ENCODE assay signal across 10 cellular contexts in the genomic region with DNA sequence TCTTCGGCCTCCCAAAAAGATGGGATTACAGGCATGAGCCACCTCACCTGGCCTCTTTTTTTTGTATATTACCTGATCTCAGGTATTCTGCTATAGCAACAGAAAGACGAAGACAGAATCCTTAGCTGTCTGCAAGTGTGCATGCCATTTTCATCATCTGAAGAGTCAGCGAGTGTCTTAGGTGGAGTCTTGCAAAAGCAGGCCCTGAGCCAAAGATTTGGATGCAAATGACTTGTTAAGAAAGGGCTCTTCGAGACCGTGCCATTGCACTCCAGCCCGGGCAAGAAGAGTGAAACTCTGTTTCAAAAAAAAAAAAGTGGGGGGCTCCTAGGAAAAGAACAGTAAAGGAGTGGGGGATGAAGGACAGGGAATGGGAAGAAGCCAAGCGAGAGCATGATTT. TPM values are rescaled to one million over a fixed set of nuclear protein-coding genes. Genes with fewer than 3 reads are reported as not detected.
DNase-seq lines count a peak whose midpoint lies in the region; ATAC-seq and TF ChIP-seq lines count a peak whose summit lies in the region.
"Had no signal": no experiment of that assay in that cellular context is flagged by ENCODE, and none has a peak within 500 bp of the region (broad histone marks: within the 10 kb centered on the region; RNA-seq: fewer than 3 reads in every experiment).

No MANE protein-coding gene starts in this region.

- H2AFZ ChIP-seq in OCI-LY3 (ENCODE audit: low read depth, low read length), result no peak overlapping the region

- H3K36me3 Mint-ChIP-seq in CD8-positive, alpha-beta memory T cell, result peaks cover 0 to 19% (median 0%) of the 10 kb centered on the region in 3 donors
- H3K36me3 Mint-ChIP-seq in dendritic cell treated with granulocyte-macrophage colony-stimulating factor and Interleukin-4, amounts not matched to agents 40 ng/mL and 50 ng/mL, for 4 days (ENCODE audit: low read depth), result peaks cover 12% of the 10 kb centered on the region
- H3K36me3 Mint-ChIP-seq in neural crest cell (ENCODE audit: low read depth), result no peaks in the 10 kb centered on the region

- peak overlapping the region; percentile 90 for H3K9ac ChIP-seq in OCI-LY3 (ENCODE audit: low read length)

- peak overlapping the region; percentile 96 to 100 (median 99) for H3K27ac Mint-ChIP-seq in CD8-positive, alpha-beta memory T cell
- peak overlapping the region; percentile 98 for H3K27ac Mint-ChIP-seq in dendritic cell treated with granulocyte-macrophage colony-stimulating factor and Interleukin-4, amounts not matched to agents 40 ng/mL and 50 ng/mL, for 4 days
- H3K27ac Mint-ChIP-seq in neural crest cell (ENCODE audit: unreplicated experiment), result no peak overlapping the region

- H4K20me1 ChIP-seq in OCI-LY3 (ENCODE audit: insufficient read depth, low read length), result no peaks in the 10 kb centered on the region

- H3K27ac ChIP-seq in CD8-positive, alpha-beta memory T cell (ENCODE audit: low read depth, low read length), result peak overlapping the region; percentile 63
- peak overlapping the region; percentile 98 for H3K27ac ChIP-seq in OCI-LY3 (ENCODE audit: low read length)

- no peaks in the 10 kb centered on the region for H3K36me3 ChIP-seq in CD8-positive, alpha-beta memory T cell (ENCODE audit: insufficient read depth, low read length)
- no peaks in the 10 kb centered on the region for H3K36me3 ChIP-seq in OCI-LY3 (replicated peaks; ENCODE audit: low read depth, low read length)

- CTCF ChIA-PET in CD8-positive, alpha-beta memory T cell (lab: Charles Lee), result interaction anchor here (0.6 to 16.5 kb wide), 5 partner anchors 11 to 91 kb away, joined by 3 to 271 read pairs (median 82); a partner anchor contains a TSS

- H3K4me1 ChIP-seq in CD8-positive, alpha-beta memory T cell (ENCODE audit: insufficient read depth, low read length), result peaks cover 80% of the 10 kb centered on the region
- H3K4me1 ChIP-seq in OCI-LY3 (ENCODE audit: low read length), result peaks cover 75% of the 10 kb centered on the region

- intact Hi-C loops in dendritic cell treated with granulocyte-macrophage colony-stimulating factor and Interleukin-4, amounts not matched to agents 40 ng/mL and 50 ng/mL, for 4 days (cut with micrococcal nuclease), result no loop called here

- peak overlapping the region; percentile 88 for H3K4me2 ChIP-seq in OCI-LY3 (ENCODE audit: low read length)

- POLR2A ChIA-PET in CD8-positive, alpha-beta memory T cell (lab: Charles Lee), result interaction anchor here (0.6 to 14.5 kb wide), 9 partner anchors 10 to 144 kb away, joined by 3 to 728 read pairs (median 5); a partner anchor contains a TSS

- TF ChIP-seq CTCF in OCI-LY3 (IDR thresholded peaks at IDR 0.05; ENCODE audit: low read depth, low read length) (no peak), neural crest cell (conservative IDR thresholded peaks at IDR 0.05) (no peak)

- H3K4me3 Mint-ChIP-seq in CD8-positive, alpha-beta memory T cell, result peak overlapping the region; percentile 87 to 100 (median 98)
- H3K4me3 Mint-ChIP-seq in dendritic cell treated with granulocyte-macrophage colony-stimulating factor and Interleukin-4, amounts not matched to agents 40 ng/mL and 50 ng/mL, for 4 days, result peak overlapping the region; percentile 70
- H3K4me3 Mint-ChIP-seq in neural crest cell, result peak overlapping the region; percentile 42

- H3K9me3 ChIP-seq in CD8-positive, alpha-beta memory T cell (ENCODE audit: low read length), result no peaks in the 10 kb centered on the region
- no peaks in the 10 kb centered on the region for H3K9me3 ChIP-seq in OCI-LY3 (ENCODE audit: insufficient read depth, low read length)

- no peaks in the 10 kb centered on the region for H3K27me3 Mint-ChIP-seq in CD8-positive, alpha-beta memory T cell
- no peaks in the 10 kb centered on the region for H3K27me3 Mint-ChIP-seq in dendritic cell treated with granulocyte-macrophage colony-stimulating factor and Interleukin-4, amounts not matched to agents 40 ng/mL and 50 ng/mL, for 4 days
- H3K27me3 Mint-ChIP-seq in neural crest cell (ENCODE audit: low read depth), result no peaks in the 10 kb centered on the region

- H3K4me1 Mint-ChIP-seq in CD8-positive, alpha-beta memory T cell, result peaks cover 67 to 85% (median 81%) of the 10 kb centered on the region in 3 donors
- H3K4me1 Mint-ChIP-seq in dendritic cell treated with granulocyte-macrophage colony-stimulating factor and Interleukin-4, amounts not matched to agents 40 ng/mL and 50 ng/mL, for 4 days (ENCODE audit: low read depth), result peaks cover 64% of the 10 kb centered on the region
- H3K4me1 Mint-ChIP-seq in neural crest cell, result peaks cover 23% of the 10 kb centered on the region

- H3K4me3 ChIP-seq in CD8-positive, alpha-beta memory T cell (ENCODE audit: low read length), result peak overlapping the region; percentile 59
- peak overlapping the region; percentile 72 for H3K4me3 ChIP-seq in OCI-LY3 (ENCODE audit: low read length)

- DNase-seq in CD8-positive, alpha-beta memory T cell, result no peak
- DNase-seq in neural crest cell (ENCODE audit: low read depth, low spot score) (no peak), cortex of kidney (lab: John Stamatoyannopoulos, UW) (no peak), dedifferentiated amniotic fluid mesenchymal stem cell (ENCODE audit: extremely low spot score) (no peak)
- no peak for DNase-seq in stimulated activated CD4-positive, alpha-beta T cell treated with anti-CD3 and anti-CD28 coated beads, Interleukin-1b, Interleukin-23, amount 100 ng/mL, for 48 hours
- DNase-seq: NCI-H1105 treated with DMSO at 0.1 percent for 48 hours, occipital lobe had no signal

- no peaks in the 10 kb centered on the region for H3K9me3 Mint-ChIP-seq in CD8-positive, alpha-beta memory T cell
- no peaks in the 10 kb centered on the region for H3K9me3 Mint-ChIP-seq in dendritic cell treated with granulocyte-macrophage colony-stimulating factor and Interleukin-4, amounts not matched to agents 40 ng/mL and 50 ng/mL, for 4 days
- no peaks in the 10 kb centered on the region for H3K9me3 Mint-ChIP-seq in neural crest cell

- no peaks in the 10 kb centered on the region for H3K27me3 ChIP-seq in CD8-positive, alpha-beta memory T cell (ENCODE audit: insufficient read depth, low read length, poor library complexity, severe bottlenecking)
- no peaks in the 10 kb centered on the region for H3K27me3 ChIP-seq in OCI-LY3 (ENCODE audit: low read depth, low read length)

- ATAC-seq in HG03095 (IDR thresholded peaks at IDR 0.05; ENCODE audit: unreplicated experiment), result no peak

- H3K79me2 ChIP-seq in OCI-LY3 (ENCODE audit: low read length), result peaks cover 43% of the 10 kb centered on the region

RNA-seq across cellular contexts. Expression of a gene that starts 10.2 kb away (rescaled TPM):
- total RNA-seq in CD8-positive, alpha-beta memory T cell, result 10 to 100 TPM; 70.8 to 73.8 TPM
- polyA plus RNA-seq in CD8-positive, alpha-beta memory T cell, result 37.0 TPM
- 15.2 and 16.3 TPM in 2 replicates for total RNA-seq in neural crest cell

RNA-seq across cellular contexts. Expression of a gene that starts 14.8 kb away (rescaled TPM):
- 1,000 to 10,000 TPM; 4,597 to 4,837 TPM for total RNA-seq in CD8-positive, alpha-beta memory T cell
- polyA plus RNA-seq in CD8-positive, alpha-beta memory T cell, result 38,920 TPM
- 95.2 and 104 TPM in 2 replicates for total RNA-seq in neural crest cell

RNA-seq across cellular contexts. Expression of a gene that starts 15.0 kb away (rescaled TPM):
- 1 to 10 TPM; 7.7 to 9.1 TPM for total RNA-seq in CD8-positive, alpha-beta memory T cell
- 19.8 TPM for polyA plus RNA-seq in CD8-positive, alpha-beta memory T cell
- total RNA-seq in neural crest cell, result 0.35 and 0.68 TPM in 2 replicates

Comparison
In these comparisons a context has a peak if more than half of its experiments do, and no peak if none do; other contexts are left out.
1. H3K4me3 Mint-ChIP-seq: peak in every context shown above with its lines; median percentile 98 in CD8-positive, alpha-beta memory T cell; 70 in dendritic cell treated with granulocyte-macrophage colony-stimulating factor and Interleukin-4, amounts not matched to agents 40 ng/mL and 50 ng/mL, for 4 days; 42 in neural crest cell.
2. RNA of a gene that starts 14.8 kb away (total RNA-seq): 4,597 to 4,837 TPM in CD8-positive, alpha-beta memory T cell; 95.2 to 104 TPM in neural crest cell; every median in the first group is over 10 times any median in the second.